10 cellular contexts compared by ENCODE assay signal in genomic region chrX:19839770-19840254, GRCh38. TPM values are rescaled to one million over a fixed set of nuclear protein-coding genes. Genes with fewer than 3 reads are reported as not detected.
A peak's percentile ranks its signal among the peaks of the same experiment; 100 is the strongest.
DNase-seq lines count a peak whose midpoint lies in the region; ATAC-seq and TF ChIP-seq lines count a peak whose summit lies in the region.
"Had no signal": no experiment of that assay in that cellular context is flagged by ENCODE, and none has a peak within 500 bp of the region (broad histone marks: within the 10 kb centered on the region; RNA-seq: fewer than 3 reads in every experiment).

No MANE protein-coding gene starts in this region.

- no peaks in the 10 kb centered on the region for H3K36me3 ChIP-seq in PC-3 (ENCODE audit: low read depth, low read length)
- H3K36me3 ChIP-seq: cardiac muscle cell, SJSA1 had no signal

- no peaks in the 10 kb centered on the region for H3F3A ChIP-seq in PC-3 (ENCODE audit: low read length, unreplicated experiment)

- H4K20me1 ChIP-seq in PC-3 (ENCODE audit: low read length), result no peaks in the 10 kb centered on the region

- H3K9me3 ChIP-seq in PC-3 (ENCODE audit: low read length), result no peaks in the 10 kb centered on the region
- H3K9me3 ChIP-seq: SJSA1 had no signal

- no peaks in the 10 kb centered on the region for H3K27me3 ChIP-seq in PC-3 (ENCODE audit: low read length)
- H3K27me3 ChIP-seq: cardiac muscle cell, SJSA1 had no signal

- H3K4me3 ChIP-seq in PC-3 (ENCODE audit: low read length), result no peak overlapping the region
- H3K4me3 ChIP-seq: cardiac muscle cell, SJSA1 had no signal

- intact Hi-C loops in PC-3 (cut with micrococcal nuclease) (no loop called here), posterior vena cava (cut with DNase I) (no loop called here)

- H3K79me2 ChIP-seq in PC-3 (ENCODE audit: low read length), result no peaks in the 10 kb centered on the region

- no peak overlapping the region for H2AFZ ChIP-seq in PC-3 (ENCODE audit: low read length)

- ATAC-seq in HG03432 (IDR thresholded peaks at IDR 0.05; ENCODE audit: unreplicated experiment) (peak; percentile 54), PC-3 (peak; percentile 84), esophagus mucosa (peak; percentile 31), GM18520 (IDR thresholded peaks at IDR 0.05; ENCODE audit: unreplicated experiment) (no peak)

- POLR2A ChIA-PET in PC-3 (lab: Charles Lee; ENCODE audit: unreplicated experiment), result interaction anchor here (0.6 kb wide), 1 partner anchor 350 kb away, joined by 5 read pairs; no protein-coding TSS in a partner anchor

- DNase-seq in DMS79 (lab: John Stamatoyannopoulos, UW) (peak; percentile 43), PC-3 (peak; percentile 72), NCI-H1930 (lab: John Stamatoyannopoulos, UW) (no peak), posterior vena cava (ENCODE audit: low spot score) (no peak), HK-2 (ENCODE audit: unreplicated experiment) (no peak)

- H3K27ac ChIP-seq in PC-3 (ENCODE audit: low read length), result no peak overlapping the region
- H3K27ac ChIP-seq: cardiac muscle cell, SJSA1 had no signal

- no TSS peak for BruUV-seq in PC-3 (replicated peaks; lab: Mats Ljungman, UMichigan)

- CTCF ChIA-PET in PC-3 (lab: Charles Lee), result no interaction called here

- H3K9ac ChIP-seq in PC-3 (ENCODE audit: low read length), result no peak overlapping the region

- no peak for TF ChIP-seq CTCF in PC-3 (conservative IDR thresholded peaks at IDR 0.05; ENCODE audit: low read depth, low read length)

- H3K4me2 ChIP-seq in PC-3 (ENCODE audit: low read length), result no peak overlapping the region

- no peaks in the 10 kb centered on the region for H3K9me2 ChIP-seq in PC-3 (replicated peaks; ENCODE audit: low read length)

- peaks cover 8% of the 10 kb centered on the region; the same call in 1 of the 2 replicates for H3K4me1 ChIP-seq in PC-3 (ENCODE audit: insufficient read depth, low read length)

RNA-seq across cellular contexts. Expression of gene SH3KBP1, which starts 47.6 kb away (rescaled TPM):
- total RNA-seq in PC-3 (2014; rRNA removed), result 20.7 and 24.5 TPM in 2 replicates
- total RNA-seq in esophagus mucosa, result 3.1 TPM
- 10 to 100 TPM; 18.0 to 21.2 TPM for total RNA-seq in posterior vena cava

Comparison
In these comparisons a context has a peak if more than half of its experiments do, and no peak if none do; other contexts are left out.
1. DNase-seq: peak in DMS79 (single experiment) and PC-3 (single experiment); none in NCI-H1930 (0 of 2), posterior vena cava (single experiment) and HK-2 (single experiment).